10 cellular contexts compared by ENCODE assay signal in genomic region chr7:120064565-120064964, GRCh38.
DNase-seq lines count a peak whose midpoint lies in the region; ATAC-seq, FAIRE-seq and TF ChIP-seq lines count a peak whose summit lies in the region.
"Had no signal": no experiment of that assay in that cellular context is flagged by ENCODE, and none has a peak within 500 bp of the region (broad histone marks: within the 10 kb centered on the region; RNA-seq: fewer than 3 reads in every experiment).

No MANE protein-coding gene starts in this region.

- TF ChIP-seq CTCF in smooth muscle cell (IDR thresholded peaks at IDR 0.05; ENCODE audit: borderline replicate concordance, insufficient read depth, poor library complexity, severe bottlenecking) (no peak), upper lobe of right lung (IDR thresholded peaks at IDR 0.05) (no peak)

- peak; percentile 94 for DNase-seq in amniotic epithelial cell (ENCODE audit: low read depth)
- DNase-seq in smooth muscle cell (lab: John Stamatoyannopoulos, UW; ENCODE audit: unreplicated experiment) = no peak
- no peak for DNase-seq in frontal cortex (ENCODE audit: low spot score in 2 of 2)
- no peak for DNase-seq in germinal center (ENCODE audit: low spot score)
- no peak for DNase-seq in upper lobe of right lung
- DNase-seq: activated B cell treated with CpG ODN at 0.5 μM for 24 hours, NCI-H82, pancreas had no signal

- H3K9ac ChIP-seq in smooth muscle cell (ENCODE audit: low read depth) = no peak overlapping the region

- intact Hi-C loops in upper lobe of right lung (cut with DNase I) = no loop called here

- no peaks in the 10 kb centered on the region for H3K36me3 ChIP-seq in smooth muscle cell (ENCODE audit: low read depth)
- H3K36me3 ChIP-seq in upper lobe of right lung = no peaks in the 10 kb centered on the region
- H3K36me3 ChIP-seq: pancreas had no signal

- no peaks in the 10 kb centered on the region for H3K27me3 ChIP-seq in smooth muscle cell (ENCODE audit: low read depth)
- H3K27me3 ChIP-seq in upper lobe of right lung = no peaks in the 10 kb centered on the region
- H3K27me3 ChIP-seq: pancreas had no signal

- ATAC-seq in GM19351 (IDR thresholded peaks at IDR 0.05; ENCODE audit: unreplicated experiment) = peak; percentile 82
- ATAC-seq in HG02885 (IDR thresholded peaks at IDR 0.05; ENCODE audit: poor library complexity, unreplicated experiment) = peak; percentile 92
- ATAC-seq in upper lobe of right lung = no peak

- H3K27ac ChIP-seq in smooth muscle cell (ENCODE audit: low read depth) (peak overlapping the region; percentile 57), upper lobe of right lung (no peak overlapping the region)
- H3K27ac ChIP-seq: pancreas had no signal

- FAIRE-seq in frontal cortex (lab: Jason Lieb, UNC) = no peak
- FAIRE-seq: pancreas had no signal

- no peak overlapping the region for H3K4me2 ChIP-seq in smooth muscle cell

- H3K4me1 ChIP-seq in smooth muscle cell (ENCODE audit: low read depth) (peaks cover 3% of the 10 kb centered on the region), upper lobe of right lung (no peaks in the 10 kb centered on the region)
- H3K4me1 ChIP-seq: pancreas had no signal

- no peak overlapping the region for H3K4me3 ChIP-seq in smooth muscle cell
- H3K4me3 ChIP-seq in upper lobe of right lung = no peak overlapping the region
- H3K4me3 ChIP-seq: pancreas had no signal

- no peaks in the 10 kb centered on the region for H3F3A ChIP-seq in smooth muscle cell (ENCODE audit: low read depth)

- H3K79me2 ChIP-seq in smooth muscle cell (ENCODE audit: low read depth) = no peaks in the 10 kb centered on the region

- peak overlapping the region; percentile 60 for H2AFZ ChIP-seq in smooth muscle cell (ENCODE audit: low read depth)

- no peaks in the 10 kb centered on the region for H4K20me1 ChIP-seq in smooth muscle cell (ENCODE audit: low read depth)

- no peaks in the 10 kb centered on the region for H3K9me3 ChIP-seq in smooth muscle cell (replicated peaks; ENCODE audit: low read depth)
- H3K9me3 ChIP-seq in upper lobe of right lung = no peaks in the 10 kb centered on the region
- H3K9me3 ChIP-seq: pancreas had no signal
